ENCODE assay signal across 9 cellular contexts in the genomic region with DNA sequence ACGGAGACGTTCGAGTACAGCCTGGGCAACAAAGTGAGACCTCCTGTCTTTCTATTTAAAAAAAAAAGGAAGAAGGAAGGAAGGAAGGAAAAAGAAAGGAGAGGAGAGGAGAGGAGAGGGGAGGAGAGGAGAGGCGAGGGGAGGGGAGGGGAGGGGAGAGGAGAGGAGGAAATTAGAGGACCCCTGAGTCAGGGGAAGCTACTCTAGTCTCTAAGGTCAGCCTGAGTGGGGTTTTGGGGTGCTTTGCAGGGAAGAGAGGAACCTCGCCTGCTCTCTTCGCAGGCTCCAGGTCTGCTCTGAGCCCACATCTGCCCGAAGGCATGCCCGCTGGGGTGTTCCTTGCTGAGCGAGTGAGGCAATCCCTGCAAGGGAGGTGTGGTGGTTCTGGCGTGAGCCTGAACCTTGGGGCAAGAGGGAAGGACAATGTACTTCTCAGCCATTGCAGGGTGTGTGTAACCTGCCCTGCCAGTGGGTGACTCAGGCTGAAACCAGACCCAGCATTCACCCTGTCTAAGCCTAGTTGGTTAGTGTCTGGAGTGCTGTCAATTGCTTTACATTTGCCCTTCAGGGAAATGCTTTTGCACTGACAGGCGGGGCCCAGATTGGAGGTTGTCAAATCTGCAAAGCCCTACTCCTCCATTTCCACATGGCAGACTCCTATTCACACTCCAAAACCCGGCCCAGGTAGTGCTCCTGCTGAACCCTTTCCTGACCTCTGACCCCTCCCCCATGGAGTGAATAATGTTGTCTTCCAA. TPM values are rescaled to one million over a fixed set of nuclear protein-coding genes. Genes with fewer than 3 reads are reported as not detected.
DNase-seq lines count a peak whose midpoint lies in the region; ATAC-seq and TF ChIP-seq lines count a peak whose summit lies in the region.
"Had no signal": no experiment of that assay in that cellular context is flagged by ENCODE, and none has a peak within 500 bp of the region (broad histone marks: within the 10 kb centered on the region; RNA-seq: fewer than 3 reads in every experiment).

No MANE protein-coding gene starts in this region.

- intact Hi-C loops in mucosa of descending colon (cut with DNase I, micrococcal nuclease) = no loop called here

- H3K36me3 ChIP-seq in adipocyte (ENCODE audit: control insufficient read depth, insufficient read depth, low read length, severe bottlenecking) = no peaks in the 10 kb centered on the region
- H3K36me3 ChIP-seq in mucosa of descending colon (ENCODE audit: low read depth) = no peaks in the 10 kb centered on the region
- H3K36me3 ChIP-seq: thoracic aorta had no signal

- peaks cover 26% of the 10 kb centered on the region for H3K27me3 ChIP-seq in adipocyte (replicated peaks; ENCODE audit: control insufficient read depth, insufficient read depth, low read length)

- no peak overlapping the region for H3K4me3 ChIP-seq in adipocyte (ENCODE audit: low read length)
- H3K4me3 ChIP-seq in mucosa of descending colon = no peak overlapping the region
- H3K4me3 ChIP-seq: thoracic aorta had no signal

- H3K9ac ChIP-seq in adipocyte (ENCODE audit: low read length) = no peak overlapping the region

- no peak for TF ChIP-seq CTCF in mucosa of descending colon (IDR thresholded peaks at IDR 0.05)

- H3K4me1 ChIP-seq in adipocyte (ENCODE audit: control insufficient read depth, insufficient read depth, low read length) = peaks cover 6% of the 10 kb centered on the region
- H3K4me1 ChIP-seq in mucosa of descending colon (ENCODE audit: low read depth) = no peaks in the 10 kb centered on the region

- ATAC-seq in mucosa of descending colon (peak; percentile 97), GM18867 (IDR thresholded peaks at IDR 0.05; ENCODE audit: unreplicated experiment) (no peak), HG03378 (IDR thresholded peaks at IDR 0.05; ENCODE audit: unreplicated experiment) (no peak)

- no peaks in the 10 kb centered on the region for H3K9me3 ChIP-seq in adipocyte (ENCODE audit: control insufficient read depth, low read length)
- no peaks in the 10 kb centered on the region for H3K9me3 ChIP-seq in mucosa of descending colon
- H3K9me3 ChIP-seq: thoracic aorta had no signal

- in situ Hi-C loops in KBM-7 (cut with MboI; ENCODE audit: low pct_unique_long_range_greater_than_20kb, low sequenced_read_pairs) = no loop called here

- DNase-seq in ELF-1 (ENCODE audit: low read depth, low spot score) (peak; percentile 96), MV-4-11 (lab: John Stamatoyannopoulos, UW) (peak; percentile 90), adipocyte (ENCODE audit: low read depth) (peak; percentile 56), mucosa of descending colon (no peak), HUDEP-2 (lab: John Stamatoyannopoulos, UW; ENCODE audit: unreplicated experiment in 76 of 76) (no peak), KBM-7 (no peak)

RNA-seq across cellular contexts. Expression of gene MMP9, which starts 15.3 kb away (rescaled TPM):
- 1 to 10 TPM in 2 of 3 donors, under 1 TPM in 1; 0.52 to 6.7 (median 1.2) TPM for total RNA-seq in mucosa of descending colon

RNA-seq across cellular contexts. Expression of gene ZNF335, which starts 21.4 kb away (rescaled TPM):
- 10 to 100 TPM; 19.1 to 22.7 (median 20.1) TPM for total RNA-seq in mucosa of descending colon

RNA-seq across cellular contexts. Expression of gene SLC12A5, which starts 35.6 kb away (rescaled TPM):
- 1 to 10 TPM in 1 of 3 donors, not detected in 2; 2.5 TPM for total RNA-seq in mucosa of descending colon
- total RNA-seq: thoracic aorta had no signal

RNA-seq across cellular contexts. Expression of gene PCIF1, which starts 58.9 kb away (rescaled TPM):
- 10 to 100 TPM; 29.2 to 37.8 (median 35.1) TPM for total RNA-seq in mucosa of descending colon

Comparison
In these comparisons a context has a peak if more than half of its experiments do, and no peak if none do; other contexts are left out.
1. DNase-seq: peak in ELF-1 (single experiment), MV-4-11 (single experiment) and adipocyte (single experiment); none in mucosa of descending colon (0 of 3), HUDEP-2 (0 of 76) and KBM-7 (single experiment).